ENCODE assay signal across 9 cellular contexts in the genomic region with DNA sequence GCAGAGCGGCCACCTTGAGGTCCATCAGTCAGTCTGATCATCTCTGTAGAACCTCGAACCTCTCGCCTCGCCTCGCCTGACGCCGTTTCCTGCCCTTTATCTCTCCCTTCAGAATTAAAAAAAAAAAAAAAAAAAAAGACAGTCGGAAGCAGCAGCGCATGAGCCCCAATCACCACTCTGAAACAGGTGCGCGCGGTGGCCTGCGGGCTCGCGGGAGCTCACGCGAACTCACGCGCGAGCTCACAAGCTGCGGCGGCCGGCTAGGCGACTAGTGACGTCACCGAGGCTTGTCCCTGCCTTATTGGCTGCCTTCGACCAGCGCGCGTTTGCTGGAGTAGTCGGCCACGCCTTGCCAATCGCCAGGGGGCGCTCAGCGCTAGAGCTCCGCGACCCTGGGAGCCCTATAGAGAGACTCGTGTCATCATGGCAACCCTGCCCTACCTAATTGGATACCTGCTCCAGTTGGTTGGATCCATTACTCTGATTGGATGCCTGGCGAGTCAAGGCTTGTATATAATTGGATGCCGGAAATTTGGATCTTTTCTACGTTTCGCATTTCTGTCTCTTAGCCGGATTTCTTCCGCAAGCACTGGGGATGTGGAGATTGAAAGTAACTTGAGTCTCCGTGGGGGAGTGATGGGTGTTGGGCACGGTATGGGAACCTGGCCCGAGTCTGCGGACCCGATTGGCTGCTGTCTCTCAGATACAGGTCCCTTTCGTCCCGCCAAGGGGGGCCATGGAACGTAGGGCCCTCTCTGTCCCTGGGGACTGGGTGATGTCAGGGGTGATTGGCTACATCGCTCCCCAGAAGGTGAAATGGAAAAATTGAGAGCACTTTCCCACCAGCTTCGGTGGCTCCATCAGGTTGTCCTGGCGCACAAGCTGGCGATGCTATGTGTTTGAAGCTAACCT. TPM values are rescaled to one million over a fixed set of nuclear protein-coding genes. Genes with fewer than 3 reads are reported as not detected.
DNase-seq lines count a peak whose midpoint lies in the region; TF ChIP-seq lines count a peak whose summit lies in the region.
"Had no signal": no experiment of that assay in that cellular context is flagged by ENCODE, and none has a peak within 500 bp of the region (broad histone marks: within the 10 kb centered on the region; RNA-seq: fewer than 3 reads in every experiment).

No MANE protein-coding gene starts in this region.

- TF ChIP-seq CTCF in testis (IDR thresholded peaks at IDR 0.05) = peak; percentile 13 to 36 (median 14)

- H3K4me1 ChIP-seq in testis = no peaks in the 10 kb centered on the region

- H3K4me3 ChIP-seq in testis = peak overlapping the region in 1 of 2 donors; percentile 27

- WGBS in testis, 2 donors = 8 to 11% methylated on average over 36 to 56 of the region's 56 CpGs

- DNase-seq in GM19240 (ENCODE audit: insufficient read length, low spot score) (peak; percentile 67), OCI-M1 (lab: John Stamatoyannopoulos, UW) (peak; percentile 89), activated T-helper 1 cell treated with Interleukin-2 at 50 U/mL for 16 hours (ENCODE audit: low read depth) (peak; percentile 15), foreskin melanocyte (peak; percentile 63), nucleus accumbens (lab: John Stamatoyannopoulos, UW) (peak in 55 of 56 donors; percentile 63 to 99 (median 92)), testis (peak; percentile 94), SW480 (ENCODE audit: low spot score) (no peak), NCI-H345 (lab: John Stamatoyannopoulos, UW) (no peak)

- no peak overlapping the region for H3K27ac ChIP-seq in testis

- H3K27me3 ChIP-seq in testis = no peaks in the 10 kb centered on the region

- TF ChIP-seq POLR2A in testis (IDR thresholded peaks at IDR 0.05) = no peak

- intact Hi-C loops in testis (cut with DNase I; ENCODE audit: low total_unique reads) = no loop called here

- no peaks in the 10 kb centered on the region for H3K9me3 ChIP-seq in testis

- H3K36me3 ChIP-seq in testis (ENCODE audit: low read depth, missing control alignments) = no peaks in the 10 kb centered on the region

RNA-seq across cellular contexts. Expression of a gene that starts 31.6 kb away (rescaled TPM):
- total RNA-seq in testis = 1 to 10 TPM; 2.5 to 5.5 TPM
- polyA plus RNA-seq in testis (ENCODE audit: insufficient read depth, low read depth, low replicate concordance) = 3.3 TPM
- total RNA-seq: liver had no signal
- polyA plus RNA-seq: liver had no signal

RNA-seq across cellular contexts. Expression of a gene that starts 39.9 kb away (rescaled TPM):
- total RNA-seq in testis = 10 to 100 TPM in 1 of 2 donors, 1 to 10 TPM in 1; 5.7 to 10.1 TPM
- polyA plus RNA-seq in testis (ENCODE audit: insufficient read depth, low read depth, low replicate concordance) = 2.8 TPM

RNA-seq across cellular contexts. Expression of a gene that starts 41.1 kb away (rescaled TPM):
- 10 to 100 TPM in 1 of 2 donors, 1 to 10 TPM in 1; 5.4 to 10.2 TPM for total RNA-seq in testis
- polyA plus RNA-seq in testis (ENCODE audit: insufficient read depth, low read depth, low replicate concordance) = 11.7 TPM
- total RNA-seq: liver had no signal
- polyA plus RNA-seq: liver had no signal

Comparison
In these comparisons a context has a peak if more than half of its experiments do, and no peak if none do; other contexts are left out.
1. DNase-seq: peak in GM19240 (single experiment), OCI-M1 (single experiment), activated T-helper 1 cell treated with Interleukin-2 at 50 U/mL for 16 hours (single experiment), foreskin melanocyte (single experiment), nucleus accumbens (55 of 56) and testis (single experiment); none in SW480 (single experiment) and NCI-H345 (single experiment).